35 cellular contexts compared by ENCODE assay signal in the genomic region with DNA sequence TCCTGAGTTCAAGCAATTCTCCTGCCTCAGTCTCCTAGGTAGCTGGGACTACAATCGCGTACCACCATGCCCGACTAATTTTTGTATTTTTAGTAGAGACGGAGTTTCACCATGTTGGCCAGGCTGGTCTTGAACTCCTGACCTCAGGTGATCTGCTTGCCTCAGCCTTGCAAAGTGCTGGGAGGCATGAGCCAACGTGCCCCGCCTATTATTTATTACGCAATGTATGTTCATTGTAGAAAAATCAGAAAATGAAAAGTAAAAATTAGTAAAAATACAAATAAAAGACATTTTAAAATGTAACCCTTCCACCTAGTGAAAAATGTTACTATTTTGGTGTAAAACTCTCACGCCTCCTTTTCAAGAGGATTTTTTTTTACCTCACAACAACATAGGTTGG. TPM values are rescaled to one million over a fixed set of nuclear protein-coding genes. Genes with fewer than 3 reads are reported as not detected.
DNase-seq lines count a peak whose midpoint lies in the region; ATAC-seq, FAIRE-seq and TF ChIP-seq lines count a peak whose summit lies in the region.
"Had no signal": no experiment of that assay in that cellular context is flagged by ENCODE, and none has a peak within 500 bp of the region (broad histone marks: within the 10 kb centered on the region; RNA-seq: fewer than 3 reads in every experiment).

No MANE protein-coding gene starts in this region.

- H3K36me3 ChIP-seq in IMR-90 (ENCODE audit: control insufficient read depth, insufficient read depth, low read length): no peaks in the 10 kb centered on the region
- no peaks in the 10 kb centered on the region for H3K36me3 ChIP-seq in K562 (ENCODE audit: control insufficient read depth, insufficient read depth, low read length)
- H3K36me3 ChIP-seq in H1 (ENCODE audit: control insufficient read depth in 2 of 4, insufficient read depth in 4 of 4, low read length in 3 of 4): no peaks in the 10 kb centered on the region
- H3K36me3 ChIP-seq in kidney (ENCODE audit: control insufficient read depth in 1 of 2, insufficient read depth in 2 of 2, low read length in 2 of 2): no peaks in the 10 kb centered on the region
- H3K36me3 ChIP-seq in esophagus squamous epithelium: no peaks in the 10 kb centered on the region
- no peaks in the 10 kb centered on the region for H3K36me3 ChIP-seq in breast epithelium
- H3K36me3 ChIP-seq: BE2C; BLaER1; BLaER1 treated with 17β-estradiol and CSF1 and Interleukin-3, amounts not matched to agents 10 nM and 100 nM had no signal

- H3K4me3 ChIP-seq in IMR-90 (ENCODE audit: insufficient read depth, low read depth, low read length) (no peak overlapping the region), K562 (no peak overlapping the region), H1 (ENCODE audit: extremely low read depth in 1 of 4, insufficient read depth in 2 of 4, low read depth in 3 of 4, low read length in 4 of 4) (no peak overlapping the region), kidney (ENCODE audit: low read length in 2 of 2) (no peak overlapping the region), esophagus squamous epithelium (no peak overlapping the region), breast epithelium (no peak overlapping the region)
- H3K4me3 ChIP-seq: A549; BLaER1; BLaER1 treated with 17β-estradiol and CSF1 and Interleukin-3, amounts not matched to agents 10 nM and 100 nM had no signal

- no peak overlapping the region for H2BK15ac ChIP-seq in IMR-90 (ENCODE audit: low read depth, low read length)
- no peak overlapping the region for H2BK15ac ChIP-seq in H1 (ENCODE audit: low read length)

- TF ChIP-seq EP300 in K562 (IDR thresholded peaks at IDR 0.05; ENCODE audit: low read length) (no peak), H1 (IDR thresholded peaks at IDR 0.05; ENCODE audit: borderline replicate concordance in 1 of 2, low read depth in 2 of 2, low read length in 2 of 2) (no peak)

- H3K27ac ChIP-seq in IMR-90 (ENCODE audit: insufficient read depth, low read length) (no peak overlapping the region), K562 (ENCODE audit: extremely low read depth, low read depth, low read length) (no peak overlapping the region), H1 (ENCODE audit: low read depth, low read length) (no peak overlapping the region), kidney (ENCODE audit: low read depth in 2 of 2, low read length in 2 of 2) (no peak overlapping the region), esophagus squamous epithelium (no peak overlapping the region), breast epithelium (no peak overlapping the region)
- H3K27ac ChIP-seq: 22Rv1; A549; BLaER1; BLaER1 treated with 17β-estradiol and CSF1 and Interleukin-3, amounts not matched to agents 10 nM and 100 nM; C4-2B had no signal

- no peak for DNase-seq in IMR-90
- DNase-seq in K562 (ENCODE audit: extremely low read depth in 1 of 4, low spot score in 3 of 4): no peak
- DNase-seq in H1 (ENCODE audit: low read depth in 1 of 2, low spot score in 2 of 2): no peak
- peak; percentile 43 for DNase-seq in kidney
- DNase-seq in esophagus squamous epithelium (lab: John Stamatoyannopoulos, UW): no peak
- no peak for DNase-seq in breast epithelium (ENCODE audit: low spot score in 2 of 2)
- DNase-seq in GM19240 (ENCODE audit: insufficient read length, low spot score): no peak
- DNase-seq in stimulated activated CD4-positive, alpha-beta T cell treated with anti-CD3 and anti-CD28 coated beads, Interleukin-2, amount 100 ng/mL, for 48 hours: no peak
- DNase-seq: 8988T; ACHN; AML-193; BE2C; C1 segment of cervical spinal cord; Caco-2; Calu3; CD4-positive, alpha-beta memory T cell; CD4-positive, alpha-beta T cell; CD4-positive, CD25-positive, alpha-beta regulatory T cell; CD8-positive, alpha-beta memory T cell; CD8-positive, alpha-beta T cell; COR-L47; DMS 273 treated with DMSO at 0.1 percent for 48 hours; DMS153; DMS53; DMS79; DMS79 treated with DMSO at 0.1 percent for 48 hours; DND-41; EL had no signal

- H3K9ac ChIP-seq in IMR-90 (ENCODE audit: low read depth, low read length) (no peak overlapping the region), K562 (ENCODE audit: insufficient read depth in 1 of 2, low read depth in 2 of 2, low read length in 2 of 2) (no peak overlapping the region), H1 (replicated peaks in 1 of 4; ENCODE audit: extremely low read depth in 1 of 4, low read depth in 3 of 4, low read length in 3 of 4) (no peak overlapping the region), kidney (ENCODE audit: low read length in 2 of 2) (no peak overlapping the region)
- H3K9ac ChIP-seq: BLaER1; BLaER1 treated with 17β-estradiol and CSF1 and Interleukin-3, amounts not matched to agents 10 nM and 100 nM had no signal

- intact Hi-C loops in IMR-90 (cut with micrococcal nuclease): no loop called here
- intact Hi-C loops in K562 (cut with micrococcal nuclease): no loop called here
- intact Hi-C loops in kidney (cut with DNase I): no loop called here
- intact Hi-C loops in esophagus squamous epithelium (cut with DNase I): no loop called here
- intact Hi-C loops in breast epithelium (cut with DNase I; ENCODE audit: low total_unique reads): no loop called here

- H2BK20ac ChIP-seq in IMR-90 (ENCODE audit: low read depth, low read length) (no peak overlapping the region), H1 (ENCODE audit: low read length) (no peak overlapping the region)

- ATAC-seq in IMR-90 (ENCODE audit: low read depth) (no peak), K562 (no peak)
- ATAC-seq: A549; CD8-positive, alpha-beta T cell had no signal

- no peak overlapping the region for H3K14ac ChIP-seq in IMR-90 (replicated peaks; ENCODE audit: low read depth, low read length)
- H3K14ac ChIP-seq in H1 (ENCODE audit: insufficient read length): no peak overlapping the region

- dilution Hi-C loops in IMR-90 (cut with HindIII; ENCODE audit: low sequenced_read_pairs, unreplicated experiment): no loop called here

- no CpG with 5 or more reads among the region's 8 CpGs for WGBS in IMR-90 (ENCODE audit: extremely low coverage in 2 of 2, insufficient read length in 1 of 2), 2 experiments
- WGBS in K562 (ENCODE audit: insufficient coverage, low coverage, missing lambda C conversion rate): 9% methylated on average over 6 of the region's 8 CpGs
- 89% methylated on average over 8 of the region's 8 CpGs; no CpG with 5 or more reads in 1 of the 2 experiments for WGBS in H1 (ENCODE audit: extremely low coverage in 1 of 2, insufficient coverage in 1 of 2, insufficient read length in 1 of 2, insufficient replicate concordance in 2 of 2, low coverage in 1 of 2, low lambda C conversion rate in 2 of 2, missing lambda C conversion rate in 1 of 2), 2 experiments
- 85 to 98% methylated on average over 4 to 8 of the region's 8 CpGs for WGBS in esophagus squamous epithelium, 2 donors

- H2AFZ ChIP-seq in IMR-90 (replicated peaks; ENCODE audit: low read length, poor library complexity) (no peak overlapping the region), K562 (ENCODE audit: low read depth, low read length) (no peak overlapping the region), H1 (ENCODE audit: low read length) (no peak overlapping the region)

- no peak overlapping the region for H3K4ac ChIP-seq in IMR-90 (ENCODE audit: low read depth, low read length)
- no peak overlapping the region for H3K4ac ChIP-seq in H1 (replicated peaks; ENCODE audit: insufficient read length, low read depth, low read length)

- H3K23ac ChIP-seq in IMR-90 (ENCODE audit: low read depth, low read length) (no peak overlapping the region), H1 (ENCODE audit: insufficient read length) (no peak overlapping the region)

- H3K9me1 ChIP-seq in IMR-90 (ENCODE audit: insufficient read depth, low read length): no peaks in the 10 kb centered on the region
- no peaks in the 10 kb centered on the region for H3K9me1 ChIP-seq in K562 (ENCODE audit: control insufficient read depth, insufficient read depth, low read length)

- POLR2A ChIA-PET in IMR-90 (lab: Charles Lee; ENCODE audit: unreplicated experiment) (no interaction called here), K562 (lab: Yijun Ruan, JAX) (no interaction called here), H1 (lab: Charles Lee; ENCODE audit: partially characterized antibody) (no interaction called here)

- BruUV-seq in IMR-90 (replicated peaks; lab: Mats Ljungman, UMichigan): no TSS peak
- no TSS peak for BruUV-seq in K562 (replicated peaks; lab: Mats Ljungman, UMichigan)

- H3K27me3 ChIP-seq in IMR-90 (ENCODE audit: control insufficient read depth, insufficient read depth, low read length) (no peaks in the 10 kb centered on the region; the same call in 1 of the 2 replicates), K562 (ENCODE audit: control insufficient read depth in 2 of 2, insufficient read depth in 2 of 2, low read length in 2 of 2) (0 out of 5 replicates have a peak, but pooled peaks cover 0 to 2% of the 10 kb centered on the region in 2 experiments), H1 (replicated peaks in 1 of 4; ENCODE audit: control insufficient read depth in 3 of 4, extremely low read depth in 1 of 4, insufficient read depth in 3 of 4, low read length in 3 of 4) (no peaks in the 10 kb centered on the region), esophagus squamous epithelium (no peaks in the 10 kb centered on the region), breast epithelium (no peaks in the 10 kb centered on the region)
- H3K27me3 ChIP-seq: BE2C had no signal

- H2BK5ac ChIP-seq in IMR-90 (ENCODE audit: low read depth, low read length, poor library complexity, severe bottlenecking): no peak overlapping the region
- no peak overlapping the region for H2BK5ac ChIP-seq in H1 (ENCODE audit: low read depth, low read length)

- H3K18ac ChIP-seq in IMR-90 (ENCODE audit: low read depth, low read length): no peak overlapping the region
- H3K18ac ChIP-seq in H1 (ENCODE audit: extremely low read depth, low read length): no peak overlapping the region

- H3K4me2 ChIP-seq in IMR-90 (ENCODE audit: low read depth, low read length) (no peak overlapping the region), K562 (ENCODE audit: insufficient read depth, low read length) (no peak overlapping the region), H1 (ENCODE audit: insufficient read depth in 1 of 2, low read depth in 2 of 2, low read length in 2 of 2) (no peak overlapping the region)
- H3K4me2 ChIP-seq: A549; BLaER1; BLaER1 treated with 17β-estradiol and CSF1 and Interleukin-3, amounts not matched to agents 10 nM and 100 nM had no signal

- no peak overlapping the region for H2AK5ac ChIP-seq in IMR-90 (ENCODE audit: low read depth, low read length)
- H2AK5ac ChIP-seq in H1 (ENCODE audit: low read depth, low read length): no peak overlapping the region

- H3K56ac ChIP-seq in IMR-90 (ENCODE audit: extremely low read depth, insufficient read depth, low read length): no peak overlapping the region
- no peak overlapping the region for H3K56ac ChIP-seq in H1 (replicated peaks; ENCODE audit: insufficient read length, low read depth, low read length)

- H4K91ac ChIP-seq in IMR-90 (ENCODE audit: insufficient read depth, low read depth, low read length): no peak overlapping the region
- no peak overlapping the region for H4K91ac ChIP-seq in H1 (replicated peaks; ENCODE audit: insufficient read length, low read length)

- CTCF ChIA-PET in IMR-90 (lab: Yijun Ruan, JAX) (no interaction called here), K562 (lab: Yijun Ruan, JAX; ENCODE audit: low intra/inter-chr PET ratio) (no interaction called here), H1 (lab: Charles Lee; ENCODE audit: partially characterized antibody) (no interaction called here)

- in situ Hi-C loops in IMR-90 (cut with MboI; ENCODE audit: low sequenced_read_pairs): no loop called here
- in situ Hi-C loops in K562 (cut with MboI): no loop called here

- no peaks in the 10 kb centered on the region for H3K79me1 ChIP-seq in IMR-90 (ENCODE audit: low read depth in 1 of 2, low read length in 2 of 2)
- H3K79me1 ChIP-seq in H1 (ENCODE audit: low read depth, low read length): no peaks in the 10 kb centered on the region

- H4K20me1 ChIP-seq in IMR-90 (ENCODE audit: insufficient read depth, low read length): no peaks in the 10 kb centered on the region
- H4K20me1 ChIP-seq in K562 (replicated peaks; ENCODE audit: control insufficient read depth, insufficient read depth, low read length): no peaks in the 10 kb centered on the region
- H4K20me1 ChIP-seq in H1 (replicated peaks in 1 of 2; ENCODE audit: control insufficient read depth in 1 of 2, insufficient read depth in 2 of 2, low read length in 2 of 2): no peaks in the 10 kb centered on the region
- H4K20me1 ChIP-seq: BLaER1; BLaER1 treated with 17β-estradiol and CSF1 and Interleukin-3, amounts not matched to agents 10 nM and 100 nM had no signal

- FAIRE-seq in K562 (lab: Jason Lieb, UNC) (no peak), H1 (lab: Jason Lieb, UNC) (no peak), kidney (lab: Jason Lieb, UNC) (no peak)
- FAIRE-seq: A204.1, D721Med had no signal

- H4K5ac ChIP-seq in IMR-90 (ENCODE audit: low read depth, low read length) (no peak overlapping the region), H1 (ENCODE audit: insufficient read length, low read depth, low read length) (no peak overlapping the region)

- H3K79me2 ChIP-seq in K562 (ENCODE audit: control insufficient read depth, insufficient read depth, low read length) (no peaks in the 10 kb centered on the region), H1 (ENCODE audit: control insufficient read depth in 1 of 2, insufficient read depth in 2 of 2, low read length in 2 of 2) (no peaks in the 10 kb centered on the region)

- TF ChIP-seq POLR2A in IMR-90 (IDR thresholded peaks at IDR 0.05; ENCODE audit: low read depth, low read length): no peak
- TF ChIP-seq POLR2A in K562 (conservative IDR thresholded peaks at IDR 0.05): no peak
- TF ChIP-seq POLR2A in H1 (IDR thresholded peaks at IDR 0.05; ENCODE audit: control extremely low read depth in 1 of 2, low read depth in 2 of 2, low read length in 2 of 2): no peak
- no peak for TF ChIP-seq POLR2A in esophagus squamous epithelium (IDR thresholded peaks at IDR 0.05)
- no peak for TF ChIP-seq POLR2A in breast epithelium (IDR thresholded peaks at IDR 0.05)

- H3K9me3 ChIP-seq in IMR-90 (ENCODE audit: control insufficient read depth, insufficient read depth, low read length) (no peaks in the 10 kb centered on the region; the same call in 1 of the 2 replicates), K562 (replicated peaks; ENCODE audit: control insufficient read depth, insufficient read depth, low read depth, low read length) (no peaks in the 10 kb centered on the region), H1 (ENCODE audit: insufficient read depth in 2 of 2, low read depth in 1 of 2, low read length in 1 of 2) (no peaks in the 10 kb centered on the region), kidney (ENCODE audit: control insufficient read depth in 1 of 2, low read length in 2 of 2) (no peaks in the 10 kb centered on the region), esophagus squamous epithelium (no peaks in the 10 kb centered on the region), breast epithelium (no peaks in the 10 kb centered on the region)
- H3K9me3 ChIP-seq: A549, BE2C, BLaER1, Caco-2 had no signal

- TF ChIP-seq RAD21 in IMR-90 (IDR thresholded peaks at IDR 0.05; ENCODE audit: low read length) (no peak), K562 (CRISPR knock-in tag; conservative IDR thresholded peaks at IDR 0.05 in 1 of 2, IDR thresholded peaks at IDR 0.05 in 1 of 2) (no peak), H1 (IDR thresholded peaks at IDR 0.05 in 1 of 2, conservative IDR thresholded peaks at IDR 0.05 in 1 of 2; ENCODE audit: low read depth in 2 of 2, low read length in 2 of 2) (no peak)

- H2BK12ac ChIP-seq in H1 (ENCODE audit: low read depth, low read length): no peak overlapping the region

- H2AK9ac ChIP-seq in IMR-90 (replicated peaks; ENCODE audit: low read depth, low read length, poor library complexity): no peak overlapping the region

- no peaks in the 10 kb centered on the region for H3K23me2 ChIP-seq in H1 (ENCODE audit: low read depth, low read length)

- H3K4me1 ChIP-seq in IMR-90 (ENCODE audit: control insufficient read depth, insufficient read depth, low read length) (no peaks in the 10 kb centered on the region), K562 (replicated peaks in 1 of 2; ENCODE audit: control insufficient read depth in 2 of 2, insufficient read depth in 2 of 2, low read length in 2 of 2) (no peaks in the 10 kb centered on the region), H1 (replicated peaks in 1 of 4; ENCODE audit: control insufficient read depth in 3 of 4, insufficient read depth in 4 of 4, low read length in 3 of 4) (no peaks in the 10 kb centered on the region), kidney (ENCODE audit: control insufficient read depth in 1 of 2, insufficient read depth in 1 of 2, low read depth in 1 of 2, low read length in 2 of 2) (no peaks in the 10 kb centered on the region), esophagus squamous epithelium (no peaks in the 10 kb centered on the region), breast epithelium (no peaks in the 10 kb centered on the region)
- H3K4me1 ChIP-seq: A549; BE2C; BLaER1; BLaER1 treated with 17β-estradiol and CSF1 and Interleukin-3, amounts not matched to agents 10 nM and 100 nM; Caco-2 had no signal

- TF ChIP-seq CTCF in IMR-90 (conservative IDR thresholded peaks at IDR 0.05; ENCODE audit: low read depth, low read length) (no peak), K562 (IDR thresholded peaks at IDR 0.05 in 2 of 3, conservative IDR thresholded peaks at IDR 0.05 in 1 of 3; ENCODE audit: insufficient read depth in 2 of 3, low read depth in 1 of 3, low read length in 3 of 3) (no peak), H1 (IDR thresholded peaks at IDR 0.05; ENCODE audit: control extremely low read depth in 1 of 3, insufficient read depth in 1 of 3, low read depth in 1 of 3, low read length in 3 of 3) (no peak), kidney (IDR thresholded peaks at IDR 0.05; ENCODE audit: borderline replicate concordance, extremely low read depth, insufficient read depth) (no peak), esophagus squamous epithelium (IDR thresholded peaks at IDR 0.05) (no peak), breast epithelium (IDR thresholded peaks at IDR 0.05) (no peak)

- no peak overlapping the region for H2BK120ac ChIP-seq in IMR-90 (ENCODE audit: low read depth, low read length)
- H2BK120ac ChIP-seq in H1 (replicated peaks; ENCODE audit: low read depth, low read length): no peak overlapping the region

- H4K8ac ChIP-seq in IMR-90 (ENCODE audit: low read depth in 2 of 2, low read length in 2 of 2) (no peak overlapping the region), H1 (ENCODE audit: extremely low read depth, insufficient read depth, low read length) (no peak overlapping the region)

RNA-seq across cellular contexts. Expression of gene F8A1, which starts 14.2 kb away (rescaled TPM):
- total RNA-seq in IMR-90 (2012; rRNA removed) (0.54 and 1.1 TPM in 2 replicates), K562 (2014; rRNA removed) (not detected in 2 replicates), K562 (2014; rRNA removed; fragmentation: Illumina TruSeq; extraction: Trizol) (not detected in 2 replicates), K562 (2015; rRNA removed; fragmentation: Illumina TruSeq; extraction: Trizol) (0.11 TPM in 1 of 2 replicates, not detected in the other), K562 (2021) (0.27 TPM in 1 of 2 replicates, not detected in the other), kidney (44.8 TPM), esophagus squamous epithelium (10 to 100 TPM in 1 of 4 donors, 1 to 10 TPM in 2, under 1 TPM in 1; 0.35 to 13.7 (median 3.8) TPM), breast epithelium (1 to 10 TPM; 3.2 to 8.5 (median 7.6) TPM)
- polyA plus RNA-seq in IMR-90 (2012; rRNA removed) (7.7 and 8.3 TPM in 2 replicates), K562 (2011; rRNA removed) (not detected in 2 replicates), K562 (2014; fragmentation: Illumina TruSeq; extraction: Trizol) (0.08 TPM in 1 of 2 replicates, not detected in the other), K562 (2014; fragmentation: Nextera tagmentation; extraction: Ambion mirVana) (not detected), K562 (2014; rRNA removed) (not detected in 2 replicates), H1 (2011; rRNA removed) (17.0 and 18.9 TPM in 2 replicates), kidney (ENCODE audit: insufficient read depth, low read depth, low replicate concordance) (51.9 TPM)
- 5.3 and 7.0 TPM in 2 replicates for polyA plus RNA-seq in IMR-90 (2012; cell fraction: cytosol; rRNA removed)
- 1.5 and 1.8 TPM in 2 replicates for polyA plus RNA-seq in IMR-90 (2012; cell fraction: nucleus; rRNA removed; ENCODE audit: low replicate concordance)
- total RNA-seq in K562 (2011; cell fraction: chromatin; rRNA removed; ENCODE audit: low replicate concordance): 0.39 and 0.48 TPM in 2 replicates
- total RNA-seq in K562 (2011; cell fraction: nucleolus; rRNA removed): not detected in 2 replicates
- not detected in 2 replicates for total RNA-seq in K562 (2011; cell fraction: nucleoplasm; rRNA removed)
- polyA plus RNA-seq in K562 (2011; cell fraction: cytosol; rRNA removed): not detected in 2 replicates
- 0.16 TPM in 1 of 2 replicates, not detected in the other for polyA plus RNA-seq in K562 (2011; cell fraction: nucleus; rRNA removed)
- polyA plus RNA-seq in K562 (2012): not detected in 2 replicates
- 0.11 TPM in 1 of 2 replicates, not detected in the other for polyA minus RNA-seq in K562 (2011; rRNA and poly(A)+ RNA removed)
- polyA minus RNA-seq in K562 (2011; cell fraction: cytosol; rRNA and poly(A)+ RNA removed): not detected in 2 replicates
- polyA minus RNA-seq in K562 (2011; cell fraction: nucleus; rRNA and poly(A)+ RNA removed): 0.33 TPM in 1 of 2 replicates, not detected in the other
- total RNA-seq in H1 (2021; fragmentation: NEBNext Ultra II Directional; extraction: Animal tissue kit (Norgen Biotek cat#: 25700)): 26.8 and 30.2 TPM in 2 replicates
- 9.2 TPM for polyA plus RNA-seq in H1 (2011; cell fraction: cytosol; rRNA removed)
- 9.8 TPM for polyA plus RNA-seq in H1 (2011; cell fraction: nucleus; rRNA removed)
- 23.4 to 29.8 TPM (median 27.3 TPM) in 4 replicates for polyA plus RNA-seq in H1 (2012, experiment 1 of 2)
- 30.1 TPM for polyA plus RNA-seq in H1 (2012, experiment 2 of 2)
- 32.1 TPM for polyA plus RNA-seq in H1 (2013, experiment 1 of 2)
- polyA plus RNA-seq in H1 (2013, experiment 2 of 2): 30.8 TPM
- polyA minus RNA-seq in H1 (2011; rRNA and poly(A)+ RNA removed): 8.5 and 12.9 TPM in 2 replicates
- 10.4 TPM for polyA minus RNA-seq in H1 (2011; cell fraction: cytosol; rRNA and poly(A)+ RNA removed)
- 14.7 TPM for polyA minus RNA-seq in H1 (2011; cell fraction: nucleus; rRNA and poly(A)+ RNA removed)
